13 cellular contexts compared by ENCODE assay signal in the genomic region with DNA sequence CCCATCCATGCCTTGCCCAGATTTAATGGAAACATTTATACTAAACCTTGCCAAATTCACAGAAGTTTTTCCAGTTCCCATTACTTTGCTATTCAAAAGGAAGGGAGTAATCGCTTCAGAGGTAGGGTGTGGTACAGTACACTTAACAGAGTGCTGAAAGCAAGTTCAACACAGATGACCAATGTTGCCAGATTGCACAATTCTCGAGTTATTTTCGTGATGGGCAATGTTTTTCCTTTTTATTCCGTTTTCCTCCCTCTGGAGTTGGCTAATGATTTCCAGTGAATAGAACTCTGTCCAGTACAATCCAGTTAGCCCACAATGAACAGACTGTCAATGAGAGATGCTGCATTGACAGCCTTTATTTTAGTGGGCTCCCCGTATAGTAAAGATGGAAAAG. TPM values are rescaled to one million over a fixed set of nuclear protein-coding genes. Genes with fewer than 3 reads are reported as not detected.
DNase-seq lines count a peak whose midpoint lies in the region; ATAC-seq and TF ChIP-seq lines count a peak whose summit lies in the region.
"Had no signal": no experiment of that assay in that cellular context is flagged by ENCODE, and none has a peak within 500 bp of the region (broad histone marks: within the 10 kb centered on the region; RNA-seq: fewer than 3 reads in every experiment).

No MANE protein-coding gene starts in this region.

- H3K27ac Mint-ChIP-seq in activated naive CD4-positive, alpha-beta T cell treated with anti-CD3 and anti-CD28 coated beads, Interleukin-2, amount 50 U/mL, for 24 hours = peak overlapping the region; percentile 68
- H3K27ac Mint-ChIP-seq: activated T-helper 17 cell treated with anti-CD3 and anti-CD28 coated beads, Interleukin-2, amount 50 U/mL, for 72 hours had no signal

- H3K4me3 ChIP-seq in esophagus (ENCODE audit: low read depth in 1 of 2, low read length in 2 of 2) (peak overlapping the region in 1 of 2 donors; percentile 5), lower lobe of right lung (no peak overlapping the region), aorta (ENCODE audit: low read length in 2 of 2) (no peak overlapping the region)
- H3K4me3 ChIP-seq: HAP-1 had no signal

- 23 to 40% methylated on average over 5 of the region's 5 CpGs for WGBS in esophagus, 2 donors
- 11 to 16% methylated on average over 5 of the region's 5 CpGs for WGBS in aorta, 2 donors

- H3K9me3 Mint-ChIP-seq in activated naive CD4-positive, alpha-beta T cell treated with anti-CD3 and anti-CD28 coated beads, Interleukin-2, amount 50 U/mL, for 24 hours = no peaks in the 10 kb centered on the region
- H3K9me3 Mint-ChIP-seq: activated T-helper 17 cell treated with anti-CD3 and anti-CD28 coated beads, Interleukin-2, amount 50 U/mL, for 72 hours had no signal

- H3K9me3 ChIP-seq in esophagus (ENCODE audit: control insufficient read depth in 2 of 2, insufficient read depth in 1 of 2, low read depth in 1 of 2, low read length in 1 of 2) (no peaks in the 10 kb centered on the region), lower lobe of right lung (no peaks in the 10 kb centered on the region), aorta (ENCODE audit: control insufficient read depth, low read length) (no peaks in the 10 kb centered on the region)
- H3K9me3 ChIP-seq: HAP-1 had no signal

- no peaks in the 10 kb centered on the region for H3K36me3 Mint-ChIP-seq in activated naive CD4-positive, alpha-beta T cell treated with anti-CD3 and anti-CD28 coated beads, Interleukin-2, amount 50 U/mL, for 24 hours

- no peak for TF ChIP-seq CTCF in lower lobe of right lung (IDR thresholded peaks at IDR 0.05)

- H3K4me3 Mint-ChIP-seq in activated naive CD4-positive, alpha-beta T cell treated with anti-CD3 and anti-CD28 coated beads, Interleukin-2, amount 50 U/mL, for 24 hours = no peak overlapping the region

- peak overlapping the region; percentile 95 to 96 for H3K27ac ChIP-seq in esophagus (ENCODE audit: low read depth in 2 of 2, low read length in 1 of 2)
- peak overlapping the region; percentile 74 for H3K27ac ChIP-seq in lower lobe of right lung
- peak overlapping the region in 1 of 2 donors; percentile 13 for H3K27ac ChIP-seq in aorta (ENCODE audit: low read depth in 1 of 2, low read length in 2 of 2)
- H3K27ac ChIP-seq: VCaP had no signal

- H3K36me3 ChIP-seq in esophagus (ENCODE audit: control insufficient read depth in 2 of 2, insufficient read depth in 2 of 2, low read length in 1 of 2) (no peaks in the 10 kb centered on the region), lower lobe of right lung (no peaks in the 10 kb centered on the region), aorta (ENCODE audit: control insufficient read depth in 1 of 2, insufficient read depth in 2 of 2, low read length in 1 of 2) (no peaks in the 10 kb centered on the region)
- H3K36me3 ChIP-seq: HAP-1 had no signal

- no peak for DNase-seq in activated naive CD4-positive, alpha-beta T cell treated with anti-CD3 and anti-CD28 coated beads, Interleukin-2, amount 50 U/mL, for 16 hours
- DNase-seq in lower lobe of right lung (no peak), aorta (no peak), DMS79 (lab: John Stamatoyannopoulos, UW) (no peak)
- DNase-seq: kidney glomerular epithelial cell, NCI-H1436 treated with DMSO at 0.1 percent for 48 hours had no signal

- no peaks in the 10 kb centered on the region for H3K27me3 Mint-ChIP-seq in activated naive CD4-positive, alpha-beta T cell treated with anti-CD3 and anti-CD28 coated beads, Interleukin-2, amount 50 U/mL, for 24 hours
- H3K27me3 Mint-ChIP-seq: activated T-helper 17 cell treated with anti-CD3 and anti-CD28 coated beads, Interleukin-2, amount 50 U/mL, for 72 hours had no signal

- H3K27me3 ChIP-seq in esophagus (ENCODE audit: control insufficient read depth in 1 of 2, insufficient read depth in 2 of 2, low read length in 2 of 2) (no peaks in the 10 kb centered on the region), lower lobe of right lung (ENCODE audit: low read depth) (no peaks in the 10 kb centered on the region), aorta (ENCODE audit: control insufficient read depth in 1 of 2, insufficient read depth in 2 of 2, low read length in 1 of 2) (no peaks in the 10 kb centered on the region)

- peaks cover 30% of the 10 kb centered on the region for H3K4me1 Mint-ChIP-seq in activated naive CD4-positive, alpha-beta T cell treated with anti-CD3 and anti-CD28 coated beads, Interleukin-2, amount 50 U/mL, for 24 hours

- ATAC-seq in lower lobe of right lung (peak; percentile 84 to 87), aorta (ENCODE audit: low FRiP score) (peak; percentile 87), GM21786 (IDR thresholded peaks at IDR 0.05; ENCODE audit: unreplicated experiment) (no peak), HG03457 (IDR thresholded peaks at IDR 0.05; ENCODE audit: unreplicated experiment) (no peak)
- ATAC-seq: activated T-helper 17 cell treated with anti-CD3 and anti-CD28 coated beads, Interleukin-2, amount 50 U/mL, for 72 hours had no signal

- H3K4me1 ChIP-seq in esophagus (ENCODE audit: control insufficient read depth in 2 of 2, insufficient read depth in 2 of 2, low read length in 1 of 2) = peaks cover 0 to 19% of the 10 kb centered on the region in 2 donors
- H3K4me1 ChIP-seq in lower lobe of right lung = peaks cover 34% of the 10 kb centered on the region
- H3K4me1 ChIP-seq in aorta (ENCODE audit: control insufficient read depth in 1 of 2, insufficient read depth in 2 of 2, low read length in 2 of 2) = peaks cover 1 to 5% of the 10 kb centered on the region in 2 donors

- intact Hi-C loops in lower lobe of right lung (cut with DNase I) = no loop called here
- intact Hi-C loops in aorta (cut with DNase I) = loop anchor here (2.0 to 10.0 kb wide), 3 partner anchors 48 to 146 kb away; partner anchors contain the start of genes NOL7 (in 1 of the 2) and RANBP9 (in 1 of the 2)

RNA-seq across cellular contexts. Expression of gene RANBP9, which starts 49.3 kb away (rescaled TPM):
- polyA plus RNA-seq in esophagus = 100 to 1,000 TPM in 1 of 2 donors, 10 to 100 TPM in 1; 60.8 to 123 TPM
- 37.0 TPM for total RNA-seq in lower lobe of right lung
- total RNA-seq in aorta = 10 to 100 TPM; 53.2 to 64.5 TPM
- 10 to 100 TPM; 29.2 to 31.0 TPM for polyA plus RNA-seq in aorta

RNA-seq across cellular contexts. Expression of gene MCUR1, which starts 53.4 kb away (rescaled TPM):
- polyA plus RNA-seq in esophagus = 10 to 100 TPM; 10.4 to 40.0 TPM
- 26.1 TPM for total RNA-seq in lower lobe of right lung
- total RNA-seq in aorta = 10 to 100 TPM; 17.3 to 19.3 TPM
- polyA plus RNA-seq in aorta = 10 to 100 TPM in 1 of 2 donors, 1 to 10 TPM in 1; 6.6 to 32.9 TPM

Comparison
In these comparisons a context has a peak if more than half of its experiments do, and no peak if none do; other contexts are left out.
1. ATAC-seq: peak in lower lobe of right lung (2 of 2) and aorta (single experiment); none in GM21786 (single experiment) and HG03457 (single experiment).